18 cellular contexts compared by ENCODE assay signal in genomic region chr21:34841154-34841553, GRCh38.
DNase-seq lines count a peak whose midpoint lies in the region; ATAC-seq, FAIRE-seq and TF ChIP-seq lines count a peak whose summit lies in the region.
"Had no signal": no experiment of that assay in that cellular context is flagged by ENCODE, and none has a peak within 500 bp of the region (broad histone marks: within the 10 kb centered on the region; RNA-seq: fewer than 3 reads in every experiment).

No MANE protein-coding gene starts in this region.

- H3K27ac ChIP-seq in HepG2 (ENCODE audit: extremely low read length, insufficient read depth, low read length), result no peak overlapping the region
- no peak overlapping the region for H3K27ac ChIP-seq in right lobe of liver
- no peak overlapping the region for H3K27ac ChIP-seq in naive thymus-derived CD4-positive, alpha-beta T cell (ENCODE audit: low read depth, low read length)
- peak overlapping the region; percentile 51 for H3K27ac ChIP-seq in subcutaneous abdominal adipose tissue (ENCODE audit: low read depth, low read length)
- H3K27ac ChIP-seq: C4-2B had no signal

- no peak overlapping the region for H3K4me2 ChIP-seq in HepG2 (ENCODE audit: low read depth, low read length)
- H3K4me2 ChIP-seq: GM23338 had no signal

- peaks cover 9 to 48% of the 10 kb centered on the region in 2 experiments; a peak in 4 of 5 replicates for H3K36me3 ChIP-seq in HepG2 (replicated peaks in 1 of 2; ENCODE audit: control insufficient read depth in 1 of 2, insufficient read depth in 2 of 2, low read length in 2 of 2)
- peaks cover 0 to 5% (median 0%) of the 10 kb centered on the region in 4 donors for H3K36me3 ChIP-seq in right lobe of liver
- H3K36me3 ChIP-seq in naive thymus-derived CD4-positive, alpha-beta T cell (ENCODE audit: control insufficient read depth in 2 of 3, insufficient read depth in 3 of 3, low read length in 3 of 3), result peaks cover 4 to 66% (median 16%) of the 10 kb centered on the region in 3 experiments
- H3K36me3 ChIP-seq in subcutaneous abdominal adipose tissue (ENCODE audit: control insufficient read depth in 5 of 5, insufficient read depth in 5 of 5, low read length in 5 of 5), result peaks cover 0 to 31% (median 11%) of the 10 kb centered on the region in 5 donors
- H3K36me3 ChIP-seq: BE2C had no signal

- H3K9me3 Mint-ChIP-seq in naive thymus-derived CD4-positive, alpha-beta T cell, result peaks cover 0 to 1% (median 0%) of the 10 kb centered on the region in 11 donors
- H3K9me3 Mint-ChIP-seq in activated T-helper 2 cell treated with anti-CD3 and anti-CD28 coated beads, Interferon-gamma antibody, Interleukin-2, Interleukin-4, amounts not matched to agents 10 μg/mL and 5 μg/mL and 100 μg/mL, durations not matched to agents 14 hours and 24 hours and 36 hours, result no peaks in the 10 kb centered on the region
- H3K9me3 Mint-ChIP-seq: GM23338 had no signal

- ATAC-seq in HepG2 (no peak), right lobe of liver (no peak), T-helper 17 cell (no peak), HG02981 (IDR thresholded peaks at IDR 0.05; ENCODE audit: unreplicated experiment) (no peak)
- no peak for ATAC-seq in naive thymus-derived CD4-positive, alpha-beta T cell
- ATAC-seq: GM23338 had no signal

- H4K20me1 ChIP-seq in HepG2 (ENCODE audit: insufficient read depth, low read length), result no peaks in the 10 kb centered on the region

- TF ChIP-seq CTCF in HepG2 (CRISPR knock-in tag; IDR thresholded peaks at IDR 0.05) (no peak), right lobe of liver (IDR thresholded peaks at IDR 0.05) (no peak)

- BruUV-seq in HepG2 (replicated peaks; lab: Mats Ljungman, UMichigan), result no TSS peak

- no peak for TF ChIP-seq EP300 in HepG2 (IDR thresholded peaks at IDR 0.05; ENCODE audit: low read depth in 2 of 2, low read length in 2 of 2)
- no peak for TF ChIP-seq EP300 in HepG2 (CRISPR knock-in tag; IDR thresholded peaks at IDR 0.05; ENCODE audit: borderline replicate concordance)

- H3K36me3 Mint-ChIP-seq in T-helper 17 cell (ENCODE audit: low read depth), result peaks cover 8% of the 10 kb centered on the region
- H3K36me3 Mint-ChIP-seq in naive thymus-derived CD4-positive, alpha-beta T cell, result peaks cover 13 to 49% (median 38%) of the 10 kb centered on the region in 5 donors
- H3K36me3 Mint-ChIP-seq in activated T-helper 2 cell treated with anti-CD3 and anti-CD28 coated beads, Interferon-gamma antibody, Interleukin-2, Interleukin-4, amounts not matched to agents 10 μg/mL and 5 μg/mL and 100 μg/mL, durations not matched to agents 14 hours and 24 hours and 36 hours (ENCODE audit: low read depth), result peaks cover 78% of the 10 kb centered on the region

- FAIRE-seq in HepG2 (lab: Jason Lieb, UNC), result no peak
- FAIRE-seq: G401.6, GM12891, HTR-8/SVneo had no signal

- DNase-seq in HepG2 (ENCODE audit: low spot score) (no peak), right lobe of liver (no peak), T-helper 17 cell (no peak), T1000 (lab: John Stamatoyannopoulos, UW) (no peak)
- no peak for DNase-seq in naive thymus-derived CD4-positive, alpha-beta T cell
- DNase-seq in activated T-helper 2 cell treated with anti-CD3 and anti-CD28 coated beads, Interferon-gamma antibody, Interleukin-2, Interleukin-4, amounts not matched to agents 10 μg/mL and 5 μg/mL and 100 μg/mL, durations not matched to agents 14 hours and 24 hours and 36 hours (ENCODE audit: low spot score), result no peak
- DNase-seq: BE2C; CD4-positive, alpha-beta memory T cell; DMS79 treated with DMSO at 0.1 percent for 48 hours; EL; H7 had no signal

- H3K4me3 ChIP-seq in HepG2 (replicated peaks in 1 of 3; ENCODE audit: insufficient read depth in 1 of 3, low read depth in 2 of 3, low read length in 3 of 3), result no peak overlapping the region
- no peak overlapping the region for H3K4me3 ChIP-seq in right lobe of liver
- no peak overlapping the region for H3K4me3 ChIP-seq in naive thymus-derived CD4-positive, alpha-beta T cell (ENCODE audit: low read length)
- no peak overlapping the region for H3K4me3 ChIP-seq in subcutaneous abdominal adipose tissue (ENCODE audit: low read depth in 1 of 5, low read length in 5 of 5)
- H3K4me3 ChIP-seq: GM23338 had no signal

- H2AFZ ChIP-seq in HepG2 (ENCODE audit: low read length), result no peak overlapping the region
- H2AFZ ChIP-seq: GM23338 had no signal

- no peak for TF ChIP-seq POLR2A in HepG2 (IDR thresholded peaks at IDR 0.05; ENCODE audit: insufficient read depth in 1 of 2, low read depth in 2 of 2, low read length in 2 of 2)
- TF ChIP-seq POLR2A in right lobe of liver (IDR thresholded peaks at IDR 0.05), result no peak

- H3K27me3 ChIP-seq in HepG2 (ENCODE audit: control insufficient read depth in 1 of 2, insufficient read depth in 2 of 2, low read length in 2 of 2), result no peaks in the 10 kb centered on the region
- no peaks in the 10 kb centered on the region for H3K27me3 ChIP-seq in right lobe of liver
- H3K27me3 ChIP-seq in naive thymus-derived CD4-positive, alpha-beta T cell (ENCODE audit: control insufficient read depth in 2 of 2, insufficient read depth in 2 of 2, low read length in 2 of 2), result no peaks in the 10 kb centered on the region
- H3K27me3 ChIP-seq in subcutaneous abdominal adipose tissue (ENCODE audit: control insufficient read depth in 5 of 5, insufficient read depth in 4 of 5, low read length in 5 of 5), result no peaks in the 10 kb centered on the region
- H3K27me3 ChIP-seq: BE2C had no signal

- intact Hi-C loops in HepG2 (cut with micrococcal nuclease; ENCODE audit: unreplicated experiment) (no loop called here), right lobe of liver (cut with DNase I) (no loop called here)
- intact Hi-C loops in naive thymus-derived CD4-positive, alpha-beta T cell (cut with micrococcal nuclease), result no loop called here
- intact Hi-C loops in activated T-helper 2 cell treated with anti-CD3 and anti-CD28 coated beads, Interferon-gamma antibody, Interleukin-2, Interleukin-4, amounts not matched to agents 10 μg/mL and 5 μg/mL and 100 μg/mL, durations not matched to agents 14 hours and 24 hours and 36 hours (cut with micrococcal nuclease), result loop anchor here (10.0 kb wide), 1 partner anchor 96 kb away; no protein-coding TSS in a partner anchor

- H3K9ac ChIP-seq in HepG2 (ENCODE audit: insufficient read depth, low read depth, low read length), result no peak overlapping the region
- H3K9ac ChIP-seq in subcutaneous abdominal adipose tissue (ENCODE audit: low read length in 5 of 5), result peak overlapping the region in 1 of 5 donors; percentile 15

- no peaks in the 10 kb centered on the region for H3K27me3 Mint-ChIP-seq in T-helper 17 cell
- no peaks in the 10 kb centered on the region for H3K27me3 Mint-ChIP-seq in naive thymus-derived CD4-positive, alpha-beta T cell
- H3K27me3 Mint-ChIP-seq in activated T-helper 2 cell treated with anti-CD3 and anti-CD28 coated beads, Interferon-gamma antibody, Interleukin-2, Interleukin-4, amounts not matched to agents 10 μg/mL and 5 μg/mL and 100 μg/mL, durations not matched to agents 14 hours and 24 hours and 36 hours (ENCODE audit: low read depth), result no peaks in the 10 kb centered on the region
- H3K27me3 Mint-ChIP-seq: CD4-positive, alpha-beta memory T cell had no signal

- TF ChIP-seq RAD21 in HepG2 (CRISPR knock-in tag; IDR thresholded peaks at IDR 0.05), result no peak

- H3K79me2 ChIP-seq in HepG2 (ENCODE audit: insufficient read depth, low read length), result peaks cover 13% of the 10 kb centered on the region

- 100% methylated on average over 1 of the region's 4 CpGs for WGBS in HepG2 (ENCODE audit: low lambda C conversion rate)
- WGBS in right lobe of liver (ENCODE audit: insufficient coverage, low coverage, low lambda C conversion rate, missing lambda C conversion rate), result 50% methylated on average over 2 of the region's 4 CpGs

- peak overlapping the region; percentile 89 for H3K27ac Mint-ChIP-seq in T-helper 17 cell
- H3K27ac Mint-ChIP-seq in naive thymus-derived CD4-positive, alpha-beta T cell, result peak overlapping the region in 6 of 9 donors; percentile 33 to 75 (median 54)
- no peak overlapping the region for H3K27ac Mint-ChIP-seq in activated T-helper 2 cell treated with anti-CD3 and anti-CD28 coated beads, Interferon-gamma antibody, Interleukin-2, Interleukin-4, amounts not matched to agents 10 μg/mL and 5 μg/mL and 100 μg/mL, durations not matched to agents 14 hours and 24 hours and 36 hours
- H3K27ac Mint-ChIP-seq: GM23338 had no signal

- POLR2A ChIA-PET in HepG2 (lab: Yijun Ruan, JAX), result interaction anchor here (1.0 to 7.2 kb wide), 5 partner anchors 24 to 71 kb away, joined by 3 to 92 read pairs (median 4); no protein-coding TSS in a partner anchor
- POLR2A ChIA-PET in naive thymus-derived CD4-positive, alpha-beta T cell (lab: Charles Lee), result no interaction called here

- H3K4me1 ChIP-seq in HepG2 (ENCODE audit: insufficient read depth, low read length), result peaks cover 48% of the 10 kb centered on the region
- H3K4me1 ChIP-seq in right lobe of liver, result peaks cover 0 to 8% (median under 1%) of the 10 kb centered on the region in 4 donors
- peaks cover 6 to 10% of the 10 kb centered on the region in 2 donors for H3K4me1 ChIP-seq in naive thymus-derived CD4-positive, alpha-beta T cell (ENCODE audit: control insufficient read depth in 2 of 2, insufficient read depth in 2 of 2, low read length in 2 of 2)
- H3K4me1 ChIP-seq in subcutaneous abdominal adipose tissue (ENCODE audit: control insufficient read depth in 5 of 5, insufficient read depth in 5 of 5, low read length in 5 of 5), result peaks cover 9 to 95% (median 64%) of the 10 kb centered on the region in 5 donors
- H3K4me1 ChIP-seq: BE2C had no signal

- CTCF ChIA-PET in HepG2 (lab: Yijun Ruan, JAX; ENCODE audit: low intra/inter-chr PET ratio, low total read pairs), result no interaction called here
- CTCF ChIA-PET in naive thymus-derived CD4-positive, alpha-beta T cell (lab: Charles Lee), result no interaction called here

- in situ Hi-C loops in HepG2 (cut with HindIII; ENCODE audit: extremely low pct_ligation_motif_present, low pct_unique_long_range_greater_than_20kb), result no loop called here

- no peak overlapping the region for H3K4me3 Mint-ChIP-seq in T-helper 17 cell
- H3K4me3 Mint-ChIP-seq in naive thymus-derived CD4-positive, alpha-beta T cell, result no peak overlapping the region
- no peak overlapping the region for H3K4me3 Mint-ChIP-seq in activated T-helper 2 cell treated with anti-CD3 and anti-CD28 coated beads, Interferon-gamma antibody, Interleukin-2, Interleukin-4, amounts not matched to agents 10 μg/mL and 5 μg/mL and 100 μg/mL, durations not matched to agents 14 hours and 24 hours and 36 hours (ENCODE audit: low read depth)
- H3K4me3 Mint-ChIP-seq: GM23338 had no signal

- H3K9me3 ChIP-seq in HepG2 (ENCODE audit: low read length) (no peaks in the 10 kb centered on the region), right lobe of liver (no peaks in the 10 kb centered on the region), T-helper 17 cell (ENCODE audit: control insufficient read depth, low read length, poor library complexity, severe bottlenecking) (no peaks in the 10 kb centered on the region), subcutaneous abdominal adipose tissue (ENCODE audit: control insufficient read depth in 5 of 5, low read length in 5 of 5) (no peaks in the 10 kb centered on the region)
- H3K9me3 ChIP-seq in naive thymus-derived CD4-positive, alpha-beta T cell (ENCODE audit: control insufficient read depth in 2 of 3, low read length in 3 of 3), result no peaks in the 10 kb centered on the region
- H3K9me3 ChIP-seq: BE2C had no signal

- H3K4me1 Mint-ChIP-seq in T-helper 17 cell, result peaks cover 57% of the 10 kb centered on the region
- H3K4me1 Mint-ChIP-seq in naive thymus-derived CD4-positive, alpha-beta T cell, result peaks cover 35 to 71% (median 53%) of the 10 kb centered on the region in 7 donors
- H3K4me1 Mint-ChIP-seq in activated T-helper 2 cell treated with anti-CD3 and anti-CD28 coated beads, Interferon-gamma antibody, Interleukin-2, Interleukin-4, amounts not matched to agents 10 μg/mL and 5 μg/mL and 100 μg/mL, durations not matched to agents 14 hours and 24 hours and 36 hours (ENCODE audit: low read depth), result peaks cover 64% of the 10 kb centered on the region
